Comparison of ENCODE assay signal across 11 cellular contexts in genomic region chr1:182617075-182617429, GRCh38. TPM values are rescaled to one million over a fixed set of nuclear protein-coding genes. Genes with fewer than 3 reads are reported as not detected.
A peak's percentile ranks its signal among the peaks of the same experiment; 100 is the strongest.
DNase-seq lines count a peak whose midpoint lies in the region; ATAC-seq, FAIRE-seq and TF ChIP-seq lines count a peak whose summit lies in the region.
"Had no signal": no experiment of that assay in that cellular context is flagged by ENCODE, and none has a peak within 500 bp of the region (broad histone marks: within the 10 kb centered on the region; RNA-seq: fewer than 3 reads in every experiment).

No MANE protein-coding gene starts in this region.

- no peak overlapping the region for H2AFZ ChIP-seq in GM12878 (ENCODE audit: control insufficient read depth, low read depth, low read length)

- BruUV-seq in GM12878 (replicated peaks; lab: Mats Ljungman, UMichigan): no TSS peak

- peaks cover 3% of the 10 kb centered on the region for H3K9me3 Mint-ChIP-seq in activated T-cell treated with anti-CD3 and anti-CD28 coated beads, Interleukin-2, amount 50 U/mL, for 24 hours

- CTCF ChIA-PET in GM12878 (lab: Yijun Ruan, JAX): interaction anchor here (1.2 to 37.4 kb wide), 11 partner anchors 9 to 172 kb away, joined by 4 to 1888 read pairs (median 7); partner anchors contain the start of genes NPL and RGS16

- FAIRE-seq in GM12878 (lab: Jason Lieb, UNC) (no peak), small intestine (lab: Jason Lieb, UNC) (no peak)

- H3K36me3 Mint-ChIP-seq in activated T-cell treated with anti-CD3 and anti-CD28 coated beads, Interleukin-2, amount 50 U/mL, for 24 hours (ENCODE audit: low read depth): no peaks in the 10 kb centered on the region

- H3K4me2 ChIP-seq in GM12878 (ENCODE audit: control insufficient read depth, insufficient read depth): peak overlapping the region; percentile 87; the same call in 1 of the 2 replicates

- H3K9me3 ChIP-seq in GM12878 (replicated peaks; ENCODE audit: control insufficient read depth, insufficient read depth, low read length) (peaks cover 2% of the 10 kb centered on the region; the same call in 1 of the 3 replicates), small intestine (ENCODE audit: control insufficient read depth, low read depth) (no peaks in the 10 kb centered on the region), heart right ventricle (peaks cover 0 to 9% (median 0%) of the 10 kb centered on the region in 11 donors)

- RAD21 ChIA-PET in GM12878 (lab: Charles Lee; ENCODE audit: unreplicated experiment): interaction anchor here (0.6 to 9.4 kb wide), 19 partner anchors 8 to 223 kb away, joined by 3 to 121 read pairs (median 4); partner anchors contain the start of genes NPL and RGS16

- no peak for ATAC-seq in GM12878
- no peak for ATAC-seq in HG03439 (IDR thresholded peaks at IDR 0.05; ENCODE audit: unreplicated experiment)
- ATAC-seq in heart right ventricle: no peak

- POLR2A ChIA-PET in GM12878 (lab: Charles Lee): interaction anchor here (0.6 to 7.4 kb wide), 12 partner anchors 8 to 1214 kb away, joined by 3 to 51 read pairs (median 6); partner anchors contain the start of gene RGS16

- H3K9ac ChIP-seq in GM12878 (ENCODE audit: control insufficient read depth, insufficient read depth, low read length): no peak overlapping the region

- intact Hi-C loops in GM12878 (cut with micrococcal nuclease; ENCODE audit: unreplicated experiment) (loop anchor here (5.0 kb wide), 2 partner anchors 100 to 165 kb away; no protein-coding TSS in a partner anchor), heart right ventricle (cut with DNase I) (loop anchor here in 3 of 10 donors (5.0 to 10.0 kb wide), 3 partner anchors 58 to 170 kb away; partner anchors contain the start of gene NPL (in 1 of the 3))

- in situ Hi-C loops in GM12878 (cut with MboI): no loop called here

- SMC1A ChIA-PET in GM12878 (lab: Charles Lee; ENCODE audit: uncharacterized antibody, unreplicated experiment): interaction anchor here (0.9 to 12.3 kb wide), 15 partner anchors 8 to 169 kb away, joined by 3 to 219 read pairs (median 6); partner anchors contain the start of gene RGS16

- H3K27me3 Mint-ChIP-seq in activated T-cell treated with anti-CD3 and anti-CD28 coated beads, Interleukin-2, amount 50 U/mL, for 24 hours: peaks cover 48% of the 10 kb centered on the region

- no peak for TF ChIP-seq RAD21 in GM12878 (IDR thresholded peaks at IDR 0.05; ENCODE audit: insufficient read depth, low read depth, low read length)

- no peak for DNase-seq in activated T-cell treated with anti-CD3 and anti-CD28 coated beads, Interleukin-2, amount 50 U/mL, for 24 hours
- DNase-seq in activated T-cell treated with anti-CD3 and anti-CD28 coated beads, Interleukin-2, amount 50 U/mL, for 48 hours: no peak
- peak; percentile 53 for DNase-seq in NCI-H146 treated with DMSO at 0.1 percent for 48 hours (lab: John Stamatoyannopoulos, UW; ENCODE audit: unreplicated experiment)
- no peak for DNase-seq in GM12878 (ENCODE audit: low read depth, low spot score)
- DNase-seq in small intestine: peak; percentile 67
- DNase-seq in heart right ventricle: no peak
- no peak for DNase-seq in Ammon's horn (ENCODE audit: low spot score)
- DNase-seq: amniotic stem cell, MV-4-11, WERI-Rb-1 had no signal

- H3K4me1 ChIP-seq in GM12878 (ENCODE audit: control insufficient read depth, insufficient read depth, low read length) (peaks cover 51% of the 10 kb centered on the region), small intestine (ENCODE audit: control insufficient read depth in 2 of 2, insufficient read depth in 1 of 2, low read depth in 1 of 2, low read length in 1 of 2) (peaks cover 2 to 11% of the 10 kb centered on the region in 2 donors), heart right ventricle (peaks cover 0 to 34% (median 21%) of the 10 kb centered on the region in 9 donors)

- no peaks in the 10 kb centered on the region for H3K27me3 ChIP-seq in GM12878 (replicated peaks in 1 of 2; ENCODE audit: control insufficient read depth in 2 of 2, insufficient read depth in 2 of 2, low read length in 1 of 2)
- H3K27me3 ChIP-seq in small intestine (ENCODE audit: control insufficient read depth in 2 of 2, insufficient read depth in 2 of 2, low read length in 2 of 2): peaks cover 0 to 2% of the 10 kb centered on the region in 2 donors
- H3K27me3 ChIP-seq in heart right ventricle: peaks cover 0 to 47% (median 0%) of the 10 kb centered on the region in 7 donors

- H3K4me3 Mint-ChIP-seq in activated T-cell treated with anti-CD3 and anti-CD28 coated beads, Interleukin-2, amount 50 U/mL, for 24 hours: peak overlapping the region; percentile 78

- no peak for TF ChIP-seq POLR2A in GM12878 (IDR thresholded peaks at IDR 0.05; ENCODE audit: low read depth, low read length)

- TF ChIP-seq CTCF in GM12878 (IDR thresholded peaks at IDR 0.05 in 2 of 3, conservative IDR thresholded peaks at IDR 0.05 in 1 of 3; ENCODE audit: control insufficient read depth in 2 of 3, extremely low read depth in 1 of 3, insufficient read depth in 1 of 3, low read depth in 3 of 3, low read length in 3 of 3) (no peak), heart right ventricle (IDR thresholded peaks at IDR 0.05) (no peak)

- TF ChIP-seq EP300 in GM12878 (IDR thresholded peaks at IDR 0.05; ENCODE audit: borderline replicate concordance in 1 of 2, control insufficient read depth in 1 of 2, low read depth in 2 of 2, low read length in 2 of 2): no peak

- 49% methylated on average over 2 of the region's 2 CpGs for WGBS in GM12878 (ENCODE audit: insufficient coverage, insufficient replicate concordance, low lambda C conversion rate, missing lambda C conversion rate)
- 17 to 57% (median 43%) methylated on average over 2 of the region's 2 CpGs for WGBS in small intestine, 3 donors
- 84 to 91% methylated on average over 2 of the region's 2 CpGs for WGBS in heart right ventricle, 2 donors

- H3K36me3 ChIP-seq in GM12878 (ENCODE audit: control insufficient read depth in 2 of 2, insufficient read depth in 2 of 2, low read length in 1 of 2): no peaks in the 10 kb centered on the region
- H3K36me3 ChIP-seq in small intestine (ENCODE audit: control insufficient read depth in 2 of 2, insufficient read depth in 2 of 2, low read length in 2 of 2): no peaks in the 10 kb centered on the region
- H3K36me3 ChIP-seq in heart right ventricle: no peaks in the 10 kb centered on the region
- H3K36me3 ChIP-seq: WERI-Rb-1 had no signal

- H3K4me1 Mint-ChIP-seq in activated T-cell treated with anti-CD3 and anti-CD28 coated beads, Interleukin-2, amount 50 U/mL, for 24 hours (ENCODE audit: low read depth): peaks cover 81% of the 10 kb centered on the region

- H4K20me1 ChIP-seq in GM12878 (ENCODE audit: control insufficient read depth, insufficient read depth): no peaks in the 10 kb centered on the region

- peak overlapping the region; percentile 51; the same call in 1 of the 2 replicates for H3K27ac ChIP-seq in GM12878 (ENCODE audit: control insufficient read depth, insufficient read depth)
- H3K27ac ChIP-seq in small intestine (ENCODE audit: low read depth in 1 of 2, low read length in 1 of 2): peak overlapping the region in 1 of 2 donors; percentile 41
- H3K27ac ChIP-seq in heart right ventricle: no peak overlapping the region
- H3K27ac ChIP-seq: WERI-Rb-1 had no signal

- H3K4me3 ChIP-seq in GM12878: no peak overlapping the region
- H3K4me3 ChIP-seq in small intestine (ENCODE audit: low read depth in 1 of 2, low read length in 2 of 2): no peak overlapping the region
- H3K4me3 ChIP-seq in heart right ventricle: no peak overlapping the region

- no peaks in the 10 kb centered on the region for H3K79me2 ChIP-seq in GM12878 (ENCODE audit: control insufficient read depth, insufficient read depth, low read length)

- peak overlapping the region; percentile 23 for H3K27ac Mint-ChIP-seq in activated T-cell treated with anti-CD3 and anti-CD28 coated beads, Interleukin-2, amount 50 U/mL, for 24 hours

RNA-seq across cellular contexts. Expression of gene RGS16, which starts 12.9 kb away (rescaled TPM):
- total RNA-seq in GM12878 (2013; cell fraction: nucleolus; rRNA removed): 15.1 and 16.7 TPM in 2 replicates
- total RNA-seq in GM12878 (2014; rRNA removed) (44.0 and 45.1 TPM in 2 replicates), GM12878 (2014; rRNA removed; fragmentation: Illumina TruSeq; extraction: Trizol) (37.0 and 37.6 TPM in 2 replicates), GM12878 (2021) (54.9 and 57.1 TPM in 2 replicates), heart right ventricle (1 to 10 TPM in 9 of 10 donors, under 1 TPM in 1; 0.42 to 8.7 (median 2.1) TPM)
- polyA plus RNA-seq in GM12878 (2011; ENCODE audit: low read depth): 17.7 TPM
- polyA plus RNA-seq in GM12878 (2011; rRNA removed) (31.5 and 43.9 TPM in 2 replicates), GM12878 (2014; fragmentation: Illumina TruSeq; extraction: Trizol) (37.4 and 44.1 TPM in 2 replicates), GM12878 (2014; fragmentation: Nextera tagmentation; extraction: Ambion mirVana) (10 to 100 TPM; 16.4 to 18.5 TPM), GM12878 (2014; rRNA removed) (48.5 and 55.6 TPM in 2 replicates), GM12878 (2016; fragmentation: Nextera tagmentation; extraction: Ambion mirVana) (10 to 100 TPM; 50.3 to 58.2 TPM), small intestine (1 to 10 TPM in 1 of 3 donors, under 1 TPM in 2; 0.27 to 2.8 (median 0.45) TPM), heart right ventricle (1 to 10 TPM; 2.5 TPM)
- polyA plus RNA-seq in GM12878 (2011; cell fraction: cytosol; rRNA removed): 37.2 and 37.8 TPM in 2 replicates
- 55.0 and 57.1 TPM in 2 replicates for polyA plus RNA-seq in GM12878 (2011; cell fraction: nucleus; rRNA removed)
- polyA plus RNA-seq in GM12878 (2012): 21.8 and 28.2 TPM in 2 replicates
- 18.3 and 24.9 TPM in 2 replicates for polyA minus RNA-seq in GM12878 (2011; rRNA and poly(A)+ RNA removed)
- 15.9 and 17.0 TPM in 2 replicates for polyA minus RNA-seq in GM12878 (2011; cell fraction: cytosol; rRNA and poly(A)+ RNA removed)
- polyA minus RNA-seq in GM12878 (2011; cell fraction: nucleus; rRNA and poly(A)+ RNA removed): 18.9 and 23.7 TPM in 2 replicates

RNA-seq across cellular contexts. Expression of gene RNASEL, which starts 28.0 kb away (rescaled TPM):
- 30.0 and 32.5 TPM in 2 replicates for total RNA-seq in GM12878 (2013; cell fraction: nucleolus; rRNA removed)
- total RNA-seq in GM12878 (2014; rRNA removed) (4.3 and 5.4 TPM in 2 replicates), GM12878 (2014; rRNA removed; fragmentation: Illumina TruSeq; extraction: Trizol) (6.4 and 7.0 TPM in 2 replicates), GM12878 (2021) (4.4 TPM in 2 replicates), heart right ventricle (1 to 10 TPM; 1.5 to 4.7 (median 3.5) TPM)
- polyA plus RNA-seq in GM12878 (2011; ENCODE audit: low read depth): 2.4 TPM
- polyA plus RNA-seq in GM12878 (2011; rRNA removed) (10.8 and 14.4 TPM in 2 replicates), GM12878 (2014; fragmentation: Illumina TruSeq; extraction: Trizol) (6.0 and 8.3 TPM in 2 replicates), GM12878 (2014; fragmentation: Nextera tagmentation; extraction: Ambion mirVana) (1 to 10 TPM; 3.0 to 3.7 TPM), GM12878 (2014; rRNA removed) (4.0 and 4.7 TPM in 2 replicates), GM12878 (2016; fragmentation: Nextera tagmentation; extraction: Ambion mirVana) (1 to 10 TPM; 5.3 to 6.0 TPM), small intestine (1 to 10 TPM; 4.9 to 9.4 (median 5.0) TPM), heart right ventricle (1 to 10 TPM; 1.4 to 2.2 TPM)
- polyA plus RNA-seq in GM12878 (2011; cell fraction: cytosol; rRNA removed): 5.1 and 5.6 TPM in 2 replicates
- polyA plus RNA-seq in GM12878 (2011; cell fraction: nucleus; rRNA removed): 14.1 and 17.4 TPM in 2 replicates
- polyA plus RNA-seq in GM12878 (2012): 2.9 and 5.4 TPM in 2 replicates
- 10.1 and 11.4 TPM in 2 replicates for polyA minus RNA-seq in GM12878 (2011; rRNA and poly(A)+ RNA removed)
- polyA minus RNA-seq in GM12878 (2011; cell fraction: cytosol; rRNA and poly(A)+ RNA removed): 2.5 and 3.2 TPM in 2 replicates
- 8.0 and 8.3 TPM in 2 replicates for polyA minus RNA-seq in GM12878 (2011; cell fraction: nucleus; rRNA and poly(A)+ RNA removed)

Comparison
In these comparisons a context has a peak if more than half of its experiments do, and no peak if none do; other contexts are left out.
1. DNase-seq: peak in NCI-H146 treated with DMSO at 0.1 percent for 48 hours (single experiment) and small intestine (single experiment); none in activated T-cell treated with anti-CD3 and anti-CD28 coated beads, Interleukin-2, amount 50 U/mL, for 24 hours (single experiment), activated T-cell treated with anti-CD3 and anti-CD28 coated beads, Interleukin-2, amount 50 U/mL, for 48 hours (0 of 2), GM12878 (single experiment), heart right ventricle (0 of 2) and Ammon's horn (single experiment).
2. RNA of gene RGS16, which starts 12.9 kb away (polyA plus RNA-seq): 16.4 to 58.2 TPM in GM12878; 2.5 TPM in heart right ventricle and 0.27 to 2.8 TPM in small intestine; every median in the first group is over 4 times any median in the second.